In genomic region chr19:36915992-36916830, GRCh38 we compare ENCODE assay signal across 8 cellular contexts. TPM values are rescaled to one million over a fixed set of nuclear protein-coding genes. Genes with fewer than 3 reads are reported as not detected.
DNase-seq lines count a peak whose midpoint lies in the region; ATAC-seq and TF ChIP-seq lines count a peak whose summit lies in the region.

TSS of gene ZNF568 (plus strand) at chr19:36916332. CDS start at chr19:36922771, 6,439 bp downstream.
TSS of gene ZNF829 (minus strand) at chr19:36916291. CDS start at chr19:36915167, 1,124 bp downstream.

- peak; percentile 95 for ATAC-seq in GM18498 (IDR thresholded peaks at IDR 0.05; ENCODE audit: unreplicated experiment)
- ATAC-seq in HG02943 (IDR thresholded peaks at IDR 0.05; ENCODE audit: low read depth, unreplicated experiment): peak; percentile 95
- no peak for ATAC-seq in GM19035 (IDR thresholded peaks at IDR 0.05; ENCODE audit: unreplicated experiment)

- no peaks in the 10 kb centered on the region for H3K9me3 ChIP-seq in colonic mucosa

- intact Hi-C loops in activated CD4-positive, alpha-beta T cell treated with anti-CD3 and anti-CD28 coated beads, Interleukin-2, amount 10 ng/mL, durations not matched to agents 24 days and 14 days (cut with micrococcal nuclease): loop anchor here (1.0 to 10.0 kb wide), 13 partner anchors 57 to 701 kb away; partner anchors contain the start of genes ZNF146, ZNF260, ZNF345 and ZNF382
- intact Hi-C loops in colonic mucosa (cut with DNase I): no loop called here

- H3K4me1 Mint-ChIP-seq in activated CD4-positive, alpha-beta T cell treated with anti-CD3 and anti-CD28 coated beads, Interleukin-2, amount 10 ng/mL, durations not matched to agents 24 days and 14 days: peaks cover 19% of the 10 kb centered on the region

- TF ChIP-seq CTCF in colonic mucosa (IDR thresholded peaks at IDR 0.05): peak; percentile 29

- peaks cover 35% of the 10 kb centered on the region for H3K9me3 Mint-ChIP-seq in activated CD4-positive, alpha-beta T cell treated with anti-CD3 and anti-CD28 coated beads, Interleukin-2, amount 10 ng/mL, durations not matched to agents 24 days and 14 days

- H3K4me3 Mint-ChIP-seq in activated CD4-positive, alpha-beta T cell treated with anti-CD3 and anti-CD28 coated beads, Interleukin-2, amount 10 ng/mL, durations not matched to agents 24 days and 14 days: peak within 1 kb of the TSS; percentile 90

- H3K4me1 ChIP-seq in colonic mucosa: no peaks in the 10 kb centered on the region

- H3K9ac ChIP-seq in colonic mucosa (ENCODE audit: low read depth in 2 of 2, low read length in 2 of 2): peak within 1 kb of the TSS; percentile 61 to 73

- no peaks in the 10 kb centered on the region for H3K27me3 Mint-ChIP-seq in activated CD4-positive, alpha-beta T cell treated with anti-CD3 and anti-CD28 coated beads, Interleukin-2, amount 10 ng/mL, durations not matched to agents 24 days and 14 days

- no peaks in the 10 kb centered on the region for H3K36me3 ChIP-seq in colonic mucosa

- peak within 1 kb of the TSS; percentile 96 for H3K27ac Mint-ChIP-seq in activated CD4-positive, alpha-beta T cell treated with anti-CD3 and anti-CD28 coated beads, Interleukin-2, amount 10 ng/mL, durations not matched to agents 24 days and 14 days

- H3K27ac ChIP-seq in colonic mucosa (peak within 1 kb of the TSS; percentile 81), layer of hippocampus (ENCODE audit: low read depth, low read length) (peak within 1 kb of the TSS; percentile 96)

- peaks cover 63% of the 10 kb centered on the region for H3K36me3 Mint-ChIP-seq in activated CD4-positive, alpha-beta T cell treated with anti-CD3 and anti-CD28 coated beads, Interleukin-2, amount 10 ng/mL, durations not matched to agents 24 days and 14 days (ENCODE audit: low read depth)

- DNase-seq in NCI-H2171 (lab: John Stamatoyannopoulos, UW) (peak; percentile 93), colonic mucosa (peak; percentile 93)
- DNase-seq in activated CD4-positive, alpha-beta T cell treated with anti-CD3 and anti-CD28 coated beads, Interleukin-2, amount 10 ng/mL, durations not matched to agents 24 days and 14 days: peak; percentile 97
- DNase-seq in stimulated activated CD4-positive, alpha-beta T cell treated with anti-CD3 and anti-CD28 coated beads, Interleukin-1b, Interleukin-23, amount 100 ng/mL, for 1 hour (ENCODE audit: low read depth in 2 of 2): peak; percentile 73 to 76

- peak within 1 kb of the TSS; percentile 84 for H3K4me3 ChIP-seq in colonic mucosa

- H3K27me3 ChIP-seq in colonic mucosa (no peaks in the 10 kb centered on the region), layer of hippocampus (ENCODE audit: control insufficient read depth, insufficient read depth, low read length) (no peaks in the 10 kb centered on the region)

RNA-seq across cellular contexts. Expression of gene ZNF568, which starts in this region (rescaled TPM):
- total RNA-seq in activated CD4-positive, alpha-beta T cell treated with anti-CD3 and anti-CD28 coated beads, Interleukin-2, amount 10 ng/mL, durations not matched to agents 24 days and 14 days: 4.4 and 6.1 TPM in 2 replicates
- 1 to 10 TPM; 2.5 to 4.7 TPM for total RNA-seq in colonic mucosa

RNA-seq across cellular contexts. Expression of gene ZNF829, which starts in this region (rescaled TPM):
- 4.8 TPM in 2 replicates for total RNA-seq in activated CD4-positive, alpha-beta T cell treated with anti-CD3 and anti-CD28 coated beads, Interleukin-2, amount 10 ng/mL, durations not matched to agents 24 days and 14 days
- total RNA-seq in colonic mucosa: 1 to 10 TPM; 1.1 to 1.8 TPM
